In genomic region chr16:28092721-28093382, GRCh38 we compare ENCODE assay signal across 1 cellular context.
A peak's percentile ranks its signal among the peaks of the same experiment; 100 is the strongest.
TF ChIP-seq lines count a peak whose summit lies in the region.

No MANE protein-coding gene starts in this region.

TF ChIP-seq in WTC11, 78 proteins besides CTCF, POLR2A, EP300 and RAD21:
- peak; percentile 76 for TF ChIP-seq ZNF423 (CRISPR knock-in tag; IDR thresholded peaks at IDR 0.05)
- TF ChIP-seq GTF2I (CRISPR knock-in tag; conservative IDR thresholded peaks at IDR 0.05) = no peak
TF ChIP-seq in WTC11: peak in this region for 1.
